16 cellular contexts compared by ENCODE assay signal in the genomic region with DNA sequence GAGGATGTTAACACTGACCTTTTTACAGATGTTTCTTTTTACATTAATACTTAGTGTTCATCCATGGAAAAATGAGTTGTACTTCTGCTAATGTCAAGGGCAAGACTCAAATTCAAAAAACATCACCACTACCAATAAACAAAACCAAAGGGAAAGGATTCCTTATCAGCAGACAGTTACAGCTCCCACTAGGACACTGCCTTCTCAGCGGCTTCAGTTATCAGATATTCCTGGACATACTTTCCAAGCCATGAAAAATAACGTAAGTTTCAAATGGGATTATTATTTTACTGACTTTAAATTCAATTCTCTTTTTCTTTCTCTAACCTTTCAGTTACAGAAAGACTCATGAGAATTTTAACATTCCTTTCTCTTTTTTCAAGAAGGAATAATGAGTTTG.
DNase-seq lines count a peak whose midpoint lies in the region; ATAC-seq and TF ChIP-seq lines count a peak whose summit lies in the region.
"Had no signal": no experiment of that assay in that cellular context is flagged by ENCODE, and none has a peak within 500 bp of the region (broad histone marks: within the 10 kb centered on the region; RNA-seq: fewer than 3 reads in every experiment).

No MANE protein-coding gene starts in this region.

- peaks cover 3% of the 10 kb centered on the region for H3K36me3 Mint-ChIP-seq in mesothelial cell of epicardium

- TF ChIP-seq EP300 in SK-N-SH (IDR thresholded peaks at IDR 0.05; ENCODE audit: borderline replicate concordance in 1 of 2, low read depth in 1 of 2, low read length in 1 of 2) = no peak

- no peaks in the 10 kb centered on the region for H4K20me1 ChIP-seq in SK-N-SH (ENCODE audit: insufficient read depth)
- H4K20me1 ChIP-seq: BLaER1 had no signal

- no peak for TF ChIP-seq POLR2A in testis (IDR thresholded peaks at IDR 0.05)

- H3K27me3 ChIP-seq in SK-N-SH (ENCODE audit: insufficient read depth) = no peaks in the 10 kb centered on the region
- no peaks in the 10 kb centered on the region for H3K27me3 ChIP-seq in right atrium auricular region
- no peaks in the 10 kb centered on the region for H3K27me3 ChIP-seq in testis
- H3K27me3 ChIP-seq: BLaER1 had no signal

- H3K27ac Mint-ChIP-seq in mesothelial cell of epicardium = peak overlapping the region; percentile 92
- H3K27ac Mint-ChIP-seq: CD8-positive, alpha-beta memory T cell had no signal

- no peak overlapping the region for H3K9ac ChIP-seq in SK-N-SH
- H3K9ac ChIP-seq: BLaER1 had no signal

- H3K36me3 ChIP-seq in SK-N-SH (replicated peaks in 1 of 2; ENCODE audit: control insufficient read depth in 1 of 2, insufficient read depth in 2 of 2, low read length in 1 of 2) (no peaks in the 10 kb centered on the region), right atrium auricular region (no peaks in the 10 kb centered on the region), testis (ENCODE audit: low read depth, missing control alignments) (no peaks in the 10 kb centered on the region)
- H3K36me3 ChIP-seq: BLaER1 had no signal

- TF ChIP-seq CTCF in SK-N-SH (IDR thresholded peaks at IDR 0.05) = no peak
- no peak for TF ChIP-seq CTCF in right atrium auricular region (IDR thresholded peaks at IDR 0.05)
- TF ChIP-seq CTCF in mesothelial cell of epicardium (IDR thresholded peaks at IDR 0.05; ENCODE audit: unreplicated experiment) = no peak
- TF ChIP-seq CTCF in testis (IDR thresholded peaks at IDR 0.05) = no peak

- H3K4me3 Mint-ChIP-seq in mesothelial cell of epicardium = no peak overlapping the region
- H3K4me3 Mint-ChIP-seq: CD8-positive, alpha-beta memory T cell had no signal

- intact Hi-C loops in Right ventricle myocardium superior (cut with DNase I) = no loop called here
- intact Hi-C loops in testis (cut with DNase I; ENCODE audit: low total_unique reads) = no loop called here

- no peaks in the 10 kb centered on the region for H3K9me2 ChIP-seq in SK-N-SH

- peaks cover 40% of the 10 kb centered on the region for H3K4me1 Mint-ChIP-seq in mesothelial cell of epicardium
- H3K4me1 Mint-ChIP-seq: CD8-positive, alpha-beta memory T cell had no signal

- no peak overlapping the region for H2AFZ ChIP-seq in SK-N-SH (ENCODE audit: low read depth)

- 80% methylated on average over 2 of the region's 2 CpGs for WGBS in SK-N-SH (ENCODE audit: low lambda C conversion rate)
- 34 to 44% methylated on average over 2 of the region's 2 CpGs for WGBS in testis, 2 donors

- peaks cover 0 to 12% of the 10 kb centered on the region in 2 experiments; a peak in 2 of 4 replicates for H3K4me1 ChIP-seq in SK-N-SH (ENCODE audit: control insufficient read depth in 1 of 2, insufficient read depth in 2 of 2, low read depth in 1 of 2, low read length in 1 of 2)
- peaks cover 0 to 15% of the 10 kb centered on the region in 2 donors for H3K4me1 ChIP-seq in right atrium auricular region
- H3K4me1 ChIP-seq in testis = peaks cover 18% of the 10 kb centered on the region

- no peak overlapping the region for H3K4me2 ChIP-seq in SK-N-SH
- H3K4me2 ChIP-seq: BLaER1 had no signal

- H3K9me3 ChIP-seq in SK-N-SH (no peaks in the 10 kb centered on the region), right atrium auricular region (no peaks in the 10 kb centered on the region), testis (no peaks in the 10 kb centered on the region)
- H3K9me3 ChIP-seq: BLaER1, Caco-2 had no signal

- ATAC-seq in SK-N-SH treated with all-trans-retinoic acid at 6 μM for 48 hours (no peak), Right ventricle myocardium superior (ENCODE audit: poor library complexity) (no peak), GM18517 (IDR thresholded peaks at IDR 0.05; ENCODE audit: unreplicated experiment) (no peak)
- ATAC-seq: HCT116 had no signal

- peaks cover 3% of the 10 kb centered on the region for H3K9me3 Mint-ChIP-seq in mesothelial cell of epicardium
- H3K9me3 Mint-ChIP-seq: CD8-positive, alpha-beta memory T cell had no signal

- H3K79me2 ChIP-seq in SK-N-SH (ENCODE audit: insufficient read depth) = no peaks in the 10 kb centered on the region

- CTCF ChIA-PET in SK-N-SH (lab: Yijun Ruan, JAX) = no interaction called here

- H3F3A ChIP-seq in SK-N-SH (replicated peaks; ENCODE audit: insufficient read depth) = no peaks in the 10 kb centered on the region

- POLR2A ChIA-PET in SK-N-SH (lab: Yijun Ruan, JAX) = no interaction called here

- H3K27ac ChIP-seq in SK-N-SH (ENCODE audit: low read depth in 2 of 2, low read length in 1 of 2) = no peak overlapping the region
- peak overlapping the region; percentile 65 to 85 for H3K27ac ChIP-seq in right atrium auricular region
- peak overlapping the region; percentile 60 to 73 for H3K27ac ChIP-seq in testis
- H3K27ac ChIP-seq: 22Rv1, BLaER1 had no signal

- TF ChIP-seq RAD21 in SK-N-SH (IDR thresholded peaks at IDR 0.05; ENCODE audit: low read length) = no peak

- H3K27me3 Mint-ChIP-seq in mesothelial cell of epicardium (ENCODE audit: low read depth) = no peaks in the 10 kb centered on the region
- H3K27me3 Mint-ChIP-seq: CD8-positive, alpha-beta memory T cell had no signal

- H3K4me3 ChIP-seq in SK-N-SH (ENCODE audit: low read depth in 2 of 2, low read length in 1 of 2) (no peak overlapping the region), right atrium auricular region (no peak overlapping the region), testis (no peak overlapping the region)
- H3K4me3 ChIP-seq: BLaER1 had no signal

- DNase-seq in SK-N-SH (no peak), right atrium auricular region (ENCODE audit: low spot score) (no peak), Right ventricle myocardium superior (no peak), mesothelial cell of epicardium (ENCODE audit: low spot score in 2 of 2, unreplicated experiment in 2 of 2) (no peak), testis (peak; percentile 58), kidney tubule cell (ENCODE audit: low spot score) (no peak)
- DNase-seq: AML-193; Caco-2; CD8-positive, alpha-beta memory T cell; DND-41; GF-D8 had no signal

TF ChIP-seq in SK-N-SH, 30 proteins besides CTCF, POLR2A, EP300 and RAD21:
- TF ChIP-seq POLR2AphosphoS5 (IDR thresholded peaks at IDR 0.05; ENCODE audit: low read depth, low read length) = no peak
- peak; percentile 27; the same call in 1 of the 2 replicates for TF ChIP-seq GATA2 (CRISPR knock-in tag; IDR thresholded peaks at IDR 0.05)
- no peak for TF ChIP-seq USF1 (IDR thresholded peaks at IDR 0.05; ENCODE audit: borderline replicate concordance, low read depth)

TF ChIP-seq in SK-N-SH treated with all-trans-retinoic acid at 6 μM for 48 hours, 23 proteins besides CTCF, POLR2A, EP300 and RAD21:
- TF ChIP-seq ZNF8 (CRISPR knock-in tag; IDR thresholded peaks at IDR 0.05) (no peak), BACH2 (CRISPR knock-in tag; IDR thresholded peaks at IDR 0.05; ENCODE audit: borderline replicate concordance) (no peak), ARNTL (CRISPR knock-in tag; IDR thresholded peaks at IDR 0.05; ENCODE audit: borderline replicate concordance, low read depth) (no peak), RARB (CRISPR knock-in tag; IDR thresholded peaks at IDR 0.05) (no peak), CSDC2 (CRISPR knock-in tag; IDR thresholded peaks at IDR 0.05) (no peak), TOX (CRISPR knock-in tag; IDR thresholded peaks at IDR 0.05; ENCODE audit: borderline replicate concordance) (no peak), CSRNP3 (CRISPR knock-in tag; IDR thresholded peaks at IDR 0.05) (no peak), GLIS3 (CRISPR knock-in tag; IDR thresholded peaks at IDR 0.05) (no peak), ZC3H10 (CRISPR knock-in tag; IDR thresholded peaks at IDR 0.05) (no peak), POU6F1 (CRISPR knock-in tag; IDR thresholded peaks at IDR 0.05; ENCODE audit: borderline replicate concordance, low read depth) (no peak)
- TF ChIP-seq, protein P1, sequence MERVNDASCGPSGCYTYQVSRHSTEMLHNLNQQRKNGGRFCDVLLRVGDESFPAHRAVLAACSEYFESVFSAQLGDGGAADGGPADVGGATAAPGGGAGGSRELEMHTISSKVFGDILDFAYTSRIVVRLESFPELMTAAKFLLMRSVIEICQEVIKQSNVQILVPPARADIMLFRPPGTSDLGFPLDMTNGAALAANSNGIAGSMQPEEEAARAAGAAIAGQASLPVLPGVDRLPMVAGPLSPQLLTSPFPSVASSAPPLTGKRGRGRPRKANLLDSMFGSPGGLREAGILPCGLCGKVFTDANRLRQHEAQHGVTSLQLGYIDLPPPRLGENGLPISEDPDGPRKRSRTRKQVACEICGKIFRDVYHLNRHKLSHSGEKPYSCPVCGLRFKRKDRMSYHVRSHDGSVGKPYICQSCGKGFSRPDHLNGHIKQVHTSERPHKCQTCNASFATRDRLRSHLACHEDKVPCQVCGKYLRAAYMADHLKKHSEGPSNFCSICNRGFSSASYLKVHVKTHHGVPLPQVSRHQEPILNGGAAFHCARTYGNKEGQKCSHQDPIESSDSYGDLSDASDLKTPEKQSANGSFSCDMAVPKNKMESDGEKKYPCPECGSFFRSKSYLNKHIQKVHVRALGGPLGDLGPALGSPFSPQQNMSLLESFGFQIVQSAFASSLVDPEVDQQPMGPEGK (CRISPR knock-in tag; IDR thresholded peaks at IDR 0.05; ENCODE audit: borderline replicate concordance) = no peak

Comparison
In these comparisons a context has a peak if more than half of its experiments do, and no peak if none do; other contexts are left out.
1. H3K27ac ChIP-seq: peak in right atrium auricular region (2 of 2) and testis (2 of 2); none in SK-N-SH (0 of 2).